8 cellular contexts compared by ENCODE assay signal in genomic region chr19:58387338-58388174, GRCh38. TPM values are rescaled to one million over a fixed set of nuclear protein-coding genes. Genes with fewer than 3 reads are reported as not detected.
DNase-seq lines count a peak whose midpoint lies in the region; ATAC-seq and TF ChIP-seq lines count a peak whose summit lies in the region.

No MANE protein-coding gene starts in this region.

- H3K27me3 ChIP-seq in SJSA1 (replicated peaks): no peaks in the 10 kb centered on the region

- DNase-seq in NCI-H146 (lab: John Stamatoyannopoulos, UW) (peak; percentile 34), NCI-H146 treated with DMSO at 0.1 percent for 48 hours (lab: John Stamatoyannopoulos, UW; ENCODE audit: unreplicated experiment) (no peak), SJSA1 (ENCODE audit: low read depth in 1 of 2, low spot score in 2 of 2) (no peak), fibroblast of pulmonary artery (ENCODE audit: low read depth) (no peak), skeletal muscle cell (ENCODE audit: low read depth) (no peak), NCI-H446 (lab: John Stamatoyannopoulos, UW) (no peak)
- DNase-seq in activated CD4-positive, alpha-beta T cell treated with anti-CD3 and anti-CD28 coated beads, Interleukin-2, amount 50 U/mL, for 48 hours: no peak

- ATAC-seq in HG03097 (IDR thresholded peaks at IDR 0.05; ENCODE audit: low FRiP score, unreplicated experiment): no peak

- H3K27ac ChIP-seq in SJSA1: peak overlapping the region; percentile 13

- peaks cover 18% of the 10 kb centered on the region for H3K4me1 ChIP-seq in SJSA1 (replicated peaks)

- H3K9me3 ChIP-seq in SJSA1 (replicated peaks): no peaks in the 10 kb centered on the region; the same call in 1 of the 2 replicates

- TF ChIP-seq CTCF in fibroblast of pulmonary artery (IDR thresholded peaks at IDR 0.05; ENCODE audit: low read length, missing control alignments): no peak

- peak overlapping the region; percentile 53 for H3K4me3 ChIP-seq in SJSA1
- H3K4me3 ChIP-seq in fibroblast of pulmonary artery (replicated peaks; ENCODE audit: low read depth, low read length): peak overlapping the region; percentile 85
- H3K4me3 ChIP-seq in skeletal muscle cell (ENCODE audit: low read depth, low read length): peak overlapping the region; percentile 58

- H3K36me3 ChIP-seq in SJSA1: peaks cover 56% of the 10 kb centered on the region

RNA-seq across cellular contexts. Expression of gene RPS5, which starts 0.5 kb away (rescaled TPM):
- total RNA-seq in SJSA1 (2014; rRNA removed; shearing (Covaris generic)): 1,597 and 2,220 TPM in 2 replicates

RNA-seq across cellular contexts. Expression of gene ZNF837, which starts 6.7 kb away (rescaled TPM):
- total RNA-seq in SJSA1 (2014; rRNA removed; shearing (Covaris generic)): 2.5 and 7.0 TPM in 2 replicates

RNA-seq across cellular contexts. Expression of gene RNF225, which starts 7.9 kb away (rescaled TPM):
- 0.53 TPM in 1 of 2 replicates, not detected in the other for total RNA-seq in SJSA1 (2014; rRNA removed; shearing (Covaris generic))

RNA-seq across cellular contexts. Expression of gene ZNF584, which starts 20.9 kb away (rescaled TPM):
- 9.6 and 13.5 TPM in 2 replicates for total RNA-seq in SJSA1 (2014; rRNA removed; shearing (Covaris generic))

RNA-seq across cellular contexts. Expression of gene ZNF497, which starts 25.0 kb away (rescaled TPM):
- total RNA-seq in SJSA1 (2014; rRNA removed; shearing (Covaris generic)): 0.19 and 1.3 TPM in 2 replicates
